Comparison of ENCODE assay signal across 10 cellular contexts in the genomic region with DNA sequence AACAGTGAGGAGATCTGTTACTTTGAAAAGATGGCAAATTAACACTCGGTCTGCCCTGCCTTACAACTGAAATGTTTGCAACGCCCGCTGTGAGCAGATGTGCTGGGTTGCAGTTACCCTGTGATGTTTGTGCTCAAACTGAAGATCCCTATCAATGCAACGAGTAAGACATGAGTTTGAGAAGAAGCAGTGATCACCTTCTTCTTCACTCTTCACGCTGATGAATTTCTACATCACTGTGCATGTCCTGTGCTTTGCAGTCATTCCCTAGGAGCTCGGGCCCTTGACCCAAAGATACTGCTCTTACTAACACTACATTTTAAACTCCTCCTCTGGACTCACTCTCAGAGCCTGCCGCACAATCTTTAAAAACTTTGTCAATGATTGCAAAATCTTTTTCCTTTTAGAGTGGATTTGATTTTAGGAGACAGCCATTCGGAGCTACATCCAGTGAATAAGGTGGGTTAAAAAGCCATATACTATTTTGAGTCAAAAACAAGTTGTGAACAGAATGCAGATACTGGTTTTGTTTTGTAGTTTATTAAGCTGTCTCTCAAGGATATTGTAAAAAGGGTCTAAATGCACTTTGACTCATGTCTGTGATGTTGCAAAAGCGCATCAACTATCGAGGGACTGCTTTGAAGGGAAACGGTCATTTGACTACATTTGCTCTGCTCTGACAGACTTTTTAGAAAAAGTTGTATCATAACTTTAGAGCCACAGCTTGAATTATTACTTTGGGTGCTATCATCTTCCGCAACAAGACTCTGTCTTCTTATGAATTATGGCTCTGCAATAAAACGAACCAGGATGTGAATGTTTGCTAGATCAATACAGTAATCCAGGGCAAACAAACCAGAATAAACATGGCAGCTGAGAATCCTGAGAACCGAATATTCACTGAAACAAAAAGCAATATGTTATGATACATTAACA. TPM values are rescaled to one million over a fixed set of nuclear protein-coding genes. Genes with fewer than 3 reads are reported as not detected.
DNase-seq lines count a peak whose midpoint lies in the region; ATAC-seq and TF ChIP-seq lines count a peak whose summit lies in the region.
"Had no signal": no experiment of that assay in that cellular context is flagged by ENCODE, and none has a peak within 500 bp of the region (broad histone marks: within the 10 kb centered on the region; RNA-seq: fewer than 3 reads in every experiment).

No MANE protein-coding gene starts in this region.

- H3K79me2 ChIP-seq in Karpas-422 (ENCODE audit: low read length) = no peaks in the 10 kb centered on the region

- 0 out of 2 replicates have a peak overlapping the region, but pooled peaks have one; percentile 13 for H2AFZ ChIP-seq in Karpas-422 (ENCODE audit: low read length)

- H3K27ac ChIP-seq in CD4-positive, CD25-positive, alpha-beta regulatory T cell (ENCODE audit: insufficient read depth, low read length, poor library complexity, severe bottlenecking) = peak overlapping the region; percentile 100
- peak overlapping the region; percentile 17; the same call in 1 of the 2 replicates for H3K27ac ChIP-seq in Karpas-422 (ENCODE audit: low read length)

- H3K9ac ChIP-seq in Karpas-422 (ENCODE audit: low read length) = peak overlapping the region; percentile 51

- peak in 1 of 3 donors; percentile 85 for DNase-seq in CD4-positive, CD25-positive, alpha-beta regulatory T cell
- peak; percentile 72 for DNase-seq in Karpas-422
- no peak for DNase-seq in left colon
- DNase-seq in retina = no peak
- no peak for DNase-seq in stimulated activated CD4-positive, alpha-beta T cell treated with anti-CD3 and anti-CD28 coated beads, Interleukin-2, amount 100 ng/mL, for 48 hours
- no peak for DNase-seq in NCI-H446 treated with DMSO at 0.1 percent for 48 hours (lab: John Stamatoyannopoulos, UW)

- H3K27me3 ChIP-seq in CD4-positive, CD25-positive, alpha-beta regulatory T cell (ENCODE audit: control insufficient read depth, insufficient read depth, low read length) = no peaks in the 10 kb centered on the region
- H3K27me3 ChIP-seq in Karpas-422 (ENCODE audit: low read length) = no peaks in the 10 kb centered on the region

- H3K27ac Mint-ChIP-seq in CD4-positive, CD25-positive, alpha-beta regulatory T cell = peak overlapping the region; percentile 88 to 99 (median 99)

- peak overlapping the region; percentile 97 to 99 (median 98) for H3K4me3 Mint-ChIP-seq in CD4-positive, CD25-positive, alpha-beta regulatory T cell

- H3K9me2 ChIP-seq in Karpas-422 (replicated peaks; ENCODE audit: insufficient read depth, low read length) = no peaks in the 10 kb centered on the region

- ATAC-seq in CD4-positive, CD25-positive, alpha-beta regulatory T cell (ENCODE audit: low read depth in 2 of 2) = peak; percentile 37 to 44
- peak; percentile 92 for ATAC-seq in left colon
- ATAC-seq in HG03442 (IDR thresholded peaks at IDR 0.05; ENCODE audit: unreplicated experiment) = no peak

- peaks cover 10 to 84% (median 61%) of the 10 kb centered on the region in 4 donors for H3K4me1 Mint-ChIP-seq in CD4-positive, CD25-positive, alpha-beta regulatory T cell

- H3K4me2 ChIP-seq in Karpas-422 (ENCODE audit: low read depth, low read length, poor library complexity, severe bottlenecking) = peak overlapping the region; percentile 70

- no peaks in the 10 kb centered on the region for H3K36me3 Mint-ChIP-seq in CD4-positive, CD25-positive, alpha-beta regulatory T cell

- peak; percentile 33; the same call in 1 of the 2 replicates for TF ChIP-seq POLR2A in Raji (IDR thresholded peaks at IDR 0.05; ENCODE audit: insufficient read depth, low read depth, low read length)

- no peaks in the 10 kb centered on the region for H3K9me3 Mint-ChIP-seq in CD4-positive, CD25-positive, alpha-beta regulatory T cell

- peak overlapping the region; percentile 87 for H3K4me3 ChIP-seq in CD4-positive, CD25-positive, alpha-beta regulatory T cell (ENCODE audit: low read depth, low read length)
- H3K4me3 ChIP-seq in Karpas-422 (ENCODE audit: low read length) = peak overlapping the region; percentile 46

- H3K4me1 ChIP-seq in CD4-positive, CD25-positive, alpha-beta regulatory T cell (ENCODE audit: control insufficient read depth, insufficient read depth, low read length, poor library complexity, severe bottlenecking) = peaks cover 46% of the 10 kb centered on the region
- peaks cover 79% of the 10 kb centered on the region for H3K4me1 ChIP-seq in Karpas-422 (ENCODE audit: low read length)

- H3K36me3 ChIP-seq in CD4-positive, CD25-positive, alpha-beta regulatory T cell (ENCODE audit: control insufficient read depth, insufficient read depth, low read length) = no peaks in the 10 kb centered on the region
- H3K36me3 ChIP-seq in Karpas-422 (ENCODE audit: insufficient read depth, low read length) = no peaks in the 10 kb centered on the region

- intact Hi-C loops in left colon (cut with DNase I, micrococcal nuclease) = no loop called here

- no peaks in the 10 kb centered on the region for H3K9me3 ChIP-seq in CD4-positive, CD25-positive, alpha-beta regulatory T cell (ENCODE audit: control insufficient read depth in 2 of 2, low read length in 2 of 2)
- no peaks in the 10 kb centered on the region for H3K9me3 ChIP-seq in Karpas-422 (ENCODE audit: low read length)

- peaks cover 5% of the 10 kb centered on the region for H3K27me3 Mint-ChIP-seq in CD4-positive, CD25-positive, alpha-beta regulatory T cell

- H4K20me1 ChIP-seq in Karpas-422 (ENCODE audit: insufficient read depth, low read depth, low read length) = no peaks in the 10 kb centered on the region

RNA-seq across cellular contexts. Expression of gene RHOH, which starts 5.7 kb away (rescaled TPM):
- 645 TPM for total RNA-seq in CD4-positive, CD25-positive, alpha-beta regulatory T cell
- 100 to 1,000 TPM; 360 to 479 (median 397) TPM for polyA plus RNA-seq in CD4-positive, CD25-positive, alpha-beta regulatory T cell
- 39.5 and 68.4 TPM in 2 replicates for total RNA-seq in Karpas-422 (2014; rRNA removed; shearing (Covaris generic); ENCODE audit: low replicate concordance)
- total RNA-seq in left colon = 1 to 10 TPM; 2.8 to 4.2 TPM
- total RNA-seq: endothelial cell of umbilical vein, M059J had no signal
- polyA plus RNA-seq: endothelial cell of umbilical vein had no signal
